In the genomic region with DNA sequence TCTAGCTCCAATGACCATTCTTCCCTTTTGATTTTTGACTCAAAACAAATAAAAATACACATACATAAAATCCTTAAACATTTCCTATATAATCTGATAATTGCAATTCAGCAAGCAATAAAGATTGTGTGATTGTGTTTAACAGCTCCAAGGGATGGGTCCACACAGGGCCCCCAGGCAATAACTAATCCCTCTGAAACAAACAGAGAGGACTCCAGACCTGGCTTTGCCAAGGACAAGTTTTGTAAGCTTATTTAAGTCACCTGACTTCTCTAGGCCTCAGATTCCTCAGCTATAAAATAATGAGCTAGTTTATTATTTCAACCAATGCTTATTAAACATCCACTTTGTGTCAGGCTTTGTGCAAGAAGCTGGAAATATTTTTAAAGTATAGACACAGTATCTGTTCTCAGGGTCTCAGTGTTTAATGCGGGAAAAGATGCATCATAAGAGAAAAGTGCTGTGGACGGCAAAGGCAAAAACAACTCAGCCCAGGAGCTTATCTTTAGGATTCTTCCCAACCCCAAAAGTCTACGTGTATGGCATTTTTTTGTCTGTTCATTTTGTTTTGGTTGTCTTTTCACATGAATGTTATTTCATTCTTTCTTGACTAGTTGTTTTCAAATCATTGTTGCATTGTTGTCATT, we compare ENCODE assay signal across 10 cellular contexts.
"Had no signal": no experiment of that assay in that cellular context is flagged by ENCODE, and none has a peak within 500 bp of the region (broad histone marks: within the 10 kb centered on the region; RNA-seq: fewer than 3 reads in every experiment).

No MANE protein-coding gene starts in this region.

- H3K36me3 ChIP-seq: breast epithelium, left ventricle myocardium inferior, ovary had no signal

- DNase-seq: activated CD4-positive, alpha-beta T cell treated with anti-CD3 and anti-CD28 coated beads, Interleukin-2, amount 50 U/mL, for 1 hour; activated naive CD4-positive, alpha-beta T cell treated with anti-CD3 and anti-CD28 coated beads, Interleukin-2, amount 50 U/mL, for 16 hours; amniotic stem cell; foreskin melanocyte; left ventricle myocardium inferior; mesenchymal stem cell; ovary; stimulated activated CD4-positive, alpha-beta T cell treated with anti-CD3 and anti-CD28 coated beads, Interleukin-4, amount 100 ng/mL, for 1 hour; stimulated activated naive CD8-positive, alpha-beta T cell treated with anti-CD3 and anti-CD28 coated beads, Interleukin-15, amount 100 ng/mL, for 72 hours had no signal

- ATAC-seq: stimulated activated naive CD8-positive, alpha-beta T cell treated with anti-CD3 and anti-CD28 coated beads, Interleukin-15, amount 100 ng/mL, for 72 hours had no signal

- H3K27me3 ChIP-seq: breast epithelium, ovary had no signal

- H3K27ac ChIP-seq: left ventricle myocardium inferior had no signal

- H3K4me3 ChIP-seq: breast epithelium, left ventricle myocardium inferior, ovary had no signal

- H3K9me3 ChIP-seq: breast epithelium, left ventricle myocardium inferior, ovary had no signal
